9 cellular contexts compared by ENCODE assay signal in the genomic region with DNA sequence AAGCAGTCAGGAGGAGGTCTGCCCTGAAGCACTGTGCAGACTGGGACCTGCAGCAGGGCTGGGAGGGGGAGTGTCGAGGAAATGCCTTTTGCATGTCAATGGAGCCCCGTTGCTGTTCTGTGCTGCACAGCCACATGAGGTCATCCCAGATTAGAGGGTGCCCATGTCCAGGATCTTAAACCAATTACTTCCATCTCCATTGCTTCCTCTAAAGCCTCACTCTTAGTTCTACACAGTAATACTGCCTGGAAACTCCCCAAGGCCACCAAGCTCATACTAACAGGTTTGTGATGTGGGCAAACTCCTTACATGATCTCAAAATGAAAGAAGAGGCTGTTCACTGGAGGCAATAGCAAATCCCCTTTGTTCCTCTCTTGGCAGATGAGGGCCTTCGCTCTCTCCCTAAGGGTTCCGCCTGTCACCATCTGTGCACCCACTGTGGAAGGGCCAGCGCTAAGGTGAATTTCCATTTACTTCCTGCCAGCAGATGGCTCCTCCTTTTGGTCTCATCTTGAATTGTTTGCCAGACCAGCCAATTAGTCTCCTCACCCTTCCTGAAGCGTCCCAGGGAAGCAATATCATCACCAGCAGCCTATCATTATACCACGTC. TPM values are rescaled to one million over a fixed set of nuclear protein-coding genes. Genes with fewer than 3 reads are reported as not detected.
DNase-seq lines count a peak whose midpoint lies in the region; ATAC-seq and TF ChIP-seq lines count a peak whose summit lies in the region.
"Had no signal": no experiment of that assay in that cellular context is flagged by ENCODE, and none has a peak within 500 bp of the region (broad histone marks: within the 10 kb centered on the region; RNA-seq: fewer than 3 reads in every experiment).

No MANE protein-coding gene starts in this region.

- H3K9me3 ChIP-seq in right lobe of liver, result no peaks in the 10 kb centered on the region
- H3K9me3 ChIP-seq: thoracic aorta had no signal

- peak in 2 of 4 donors; percentile 8 to 12 for TF ChIP-seq CTCF in right lobe of liver (IDR thresholded peaks at IDR 0.05)

- no peak overlapping the region for H3K27ac ChIP-seq in right lobe of liver
- H3K27ac ChIP-seq: thoracic aorta had no signal

- no peaks in the 10 kb centered on the region for H3K36me3 ChIP-seq in right lobe of liver
- H3K36me3 ChIP-seq: thoracic aorta had no signal

- intact Hi-C loops in right lobe of liver (cut with DNase I), result loop anchor here in 1 of 2 donors (10.0 kb wide), 1 partner anchor 54 kb away; no protein-coding TSS in a partner anchor

- no peaks in the 10 kb centered on the region for H3K4me1 ChIP-seq in right lobe of liver

- 13% methylated on average over 5 of the region's 7 CpGs for WGBS in right lobe of liver (ENCODE audit: insufficient coverage, low coverage, low lambda C conversion rate, missing lambda C conversion rate)

- peak; percentile 53 for ATAC-seq in GM18508 (IDR thresholded peaks at IDR 0.05; ENCODE audit: insufficient read depth, unreplicated experiment)
- ATAC-seq in HG03066 (IDR thresholded peaks at IDR 0.05; ENCODE audit: low read depth, unreplicated experiment), result peak; percentile 56
- peak; percentile 39 to 62 (median 50) for ATAC-seq in right lobe of liver
- ATAC-seq in HG02588 (IDR thresholded peaks at IDR 0.05; ENCODE audit: unreplicated experiment), result no peak
- no peak for ATAC-seq in GM21576 (IDR thresholded peaks at IDR 0.05; ENCODE audit: unreplicated experiment)
- no peak for ATAC-seq in HG03439 (IDR thresholded peaks at IDR 0.05; ENCODE audit: unreplicated experiment)
- ATAC-seq in HG03135 (IDR thresholded peaks at IDR 0.05; ENCODE audit: unreplicated experiment), result no peak

- H3K4me3 ChIP-seq in right lobe of liver, result no peak overlapping the region
- H3K4me3 ChIP-seq: thoracic aorta had no signal

- H3K27me3 ChIP-seq in right lobe of liver, result no peaks in the 10 kb centered on the region

- DNase-seq in UCSD-AML1 (lab: John Stamatoyannopoulos, UW; ENCODE audit: unreplicated experiment) (peak; percentile 32), right lobe of liver (no peak)

- TF ChIP-seq POLR2A in right lobe of liver (IDR thresholded peaks at IDR 0.05), result no peak

RNA-seq across cellular contexts. Expression of gene LTA4H, which starts 35.4 kb away (rescaled TPM):
- 10 to 100 TPM; 19.0 to 32.5 (median 27.1) TPM for total RNA-seq in right lobe of liver

Comparison
In these comparisons a context has a peak if more than half of its experiments do, and no peak if none do; other contexts are left out.
1. ATAC-seq: peak in GM18508 (single experiment), HG03066 (single experiment) and right lobe of liver (4 of 4); none in HG02588 (single experiment), GM21576 (single experiment), HG03439 (single experiment) and HG03135 (single experiment).